19 cellular contexts compared by ENCODE assay signal in the genomic region with DNA sequence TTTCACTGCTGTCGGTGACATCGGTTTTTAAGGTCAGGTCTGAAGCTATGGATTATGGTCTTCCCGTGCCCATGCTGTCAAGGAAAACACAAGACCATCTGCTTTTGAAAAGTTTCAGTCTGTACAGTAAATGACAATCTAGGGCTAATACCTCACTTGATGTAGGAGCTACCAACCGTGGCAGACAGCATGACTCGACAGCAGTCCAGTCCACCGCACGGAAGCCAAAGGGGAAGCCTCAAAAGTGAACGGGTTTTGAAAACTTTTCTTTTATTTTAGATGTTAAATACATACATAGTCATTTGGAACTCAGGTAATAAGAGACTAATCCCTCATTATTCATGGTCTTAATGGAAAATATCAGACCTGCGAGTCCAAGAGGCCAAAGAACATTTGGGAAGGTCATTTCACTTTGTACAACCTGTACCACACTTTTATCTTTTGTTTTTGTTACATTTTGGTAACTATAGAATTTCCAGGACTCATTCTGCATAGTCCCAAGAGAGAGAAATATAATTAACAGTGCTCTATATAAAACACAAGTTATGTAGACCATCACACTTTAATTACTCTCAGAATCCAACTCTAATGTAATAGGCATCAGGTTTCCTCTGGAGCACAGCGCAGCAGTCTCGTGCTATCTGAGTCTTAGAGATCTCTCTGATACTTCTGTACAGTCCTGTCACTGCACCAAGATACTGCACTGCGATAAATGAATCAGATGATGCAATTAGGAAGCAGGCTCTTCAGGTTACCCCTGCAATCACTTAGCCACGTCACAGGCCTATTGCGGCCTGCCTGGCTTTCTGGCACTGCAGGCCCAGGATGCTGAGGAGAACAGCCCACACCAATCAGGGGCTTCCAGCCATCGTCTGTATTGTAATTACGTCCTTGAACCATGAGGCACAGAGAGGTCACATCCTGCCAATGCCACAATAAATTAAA.
DNase-seq lines count a peak whose midpoint lies in the region; ATAC-seq, FAIRE-seq and TF ChIP-seq lines count a peak whose summit lies in the region.
"Had no signal": no experiment of that assay in that cellular context is flagged by ENCODE, and none has a peak within 500 bp of the region (broad histone marks: within the 10 kb centered on the region; RNA-seq: fewer than 3 reads in every experiment).

No MANE protein-coding gene starts in this region.

- no peak for TF ChIP-seq CTCF in sigmoid colon (IDR thresholded peaks at IDR 0.05)

- ATAC-seq in GM18498 (IDR thresholded peaks at IDR 0.05; ENCODE audit: unreplicated experiment) = no peak
- ATAC-seq: left cardiac atrium had no signal

- DNase-seq in NCI-H128 (lab: John Stamatoyannopoulos, UW; ENCODE audit: unreplicated experiment) (peak; percentile 36), NCI-H82 treated with DMSO at 0.1 percent for 48 hours (lab: John Stamatoyannopoulos, UW; ENCODE audit: unreplicated experiment) (peak; percentile 66), glomerular visceral epithelial cell (ENCODE audit: extremely low spot score) (peak; percentile 42), sigmoid colon (peak; percentile 46), immature natural killer cell (no peak), GM12892 (ENCODE audit: insufficient read length) (no peak)
- no peak for DNase-seq in activated CD4-positive, CD25-positive, alpha-beta regulatory T cell (lab: John Stamatoyannopoulos, UW)
- DNase-seq: DMS153; heart right ventricle; Kasumi-1; left cardiac atrium; NCI-H1694; stimulated activated CD4-positive, alpha-beta T cell treated with anti-CD3 and anti-CD28 coated beads, Interleukin-15, amount 100 ng/mL, for 24 hours had no signal

- no peak overlapping the region for H3K27ac ChIP-seq in sigmoid colon
- H3K27ac ChIP-seq: ascending aorta, coronary artery, heart right ventricle had no signal

- no peaks in the 10 kb centered on the region for H3K36me3 ChIP-seq in sigmoid colon
- H3K36me3 ChIP-seq: prostate gland had no signal

- peaks cover 7 to 14% (median 10%) of the 10 kb centered on the region in 3 donors for H3K36me3 Mint-ChIP-seq in immature natural killer cell

- H3K4me1 ChIP-seq in sigmoid colon = peaks cover 0 to 7% (median 3%) of the 10 kb centered on the region in 4 donors
- H3K4me1 ChIP-seq: prostate gland had no signal

- intact Hi-C loops in sigmoid colon (cut with DNase I) = no loop called here

- H3K27me3 Mint-ChIP-seq in immature natural killer cell (ENCODE audit: low read depth in 3 of 3) = no peaks in the 10 kb centered on the region

- no peaks in the 10 kb centered on the region for H3K4me1 Mint-ChIP-seq in immature natural killer cell

- WGBS in sigmoid colon, 2 donors = 85 to 86% methylated on average over 16 of the region's 16 CpGs

- no peaks in the 10 kb centered on the region for H3K9me3 ChIP-seq in sigmoid colon
- H3K9me3 ChIP-seq: ascending aorta, heart right ventricle, prostate gland had no signal

- TF ChIP-seq EP300 in sigmoid colon (IDR thresholded peaks at IDR 0.05) = no peak

- H3K27ac Mint-ChIP-seq in immature natural killer cell = no peak overlapping the region
- H3K27ac Mint-ChIP-seq: T-helper 1 cell treated with Interleukin-12 subunit alpha and Interleukin-12 subunit beta and Interleukin-4 antibody, amounts not matched to agents 30 μg/mL and 1 μg/mL, for 36 hours had no signal

- H3K27me3 ChIP-seq in sigmoid colon = no peaks in the 10 kb centered on the region
- H3K27me3 ChIP-seq: ascending aorta, heart right ventricle had no signal

- no peak overlapping the region for H3K4me3 ChIP-seq in sigmoid colon
- H3K4me3 ChIP-seq: ascending aorta, coronary artery, heart right ventricle, prostate gland had no signal

- TF ChIP-seq POLR2A in sigmoid colon (IDR thresholded peaks at IDR 0.05) (no peak), GM12892 (IDR thresholded peaks at IDR 0.05; ENCODE audit: low read depth, low read length) (no peak)

- H3K4me3 Mint-ChIP-seq in immature natural killer cell = no peak overlapping the region
- H3K4me3 Mint-ChIP-seq: T-helper 1 cell treated with Interleukin-12 subunit alpha and Interleukin-12 subunit beta and Interleukin-4 antibody, amounts not matched to agents 30 μg/mL and 1 μg/mL, for 36 hours had no signal

- no peaks in the 10 kb centered on the region for H3K9me3 Mint-ChIP-seq in immature natural killer cell
- H3K9me3 Mint-ChIP-seq: T-helper 1 cell treated with Interleukin-12 subunit alpha and Interleukin-12 subunit beta and Interleukin-4 antibody, amounts not matched to agents 30 μg/mL and 1 μg/mL, for 36 hours had no signal

- no peak for FAIRE-seq in GM12892 (lab: Jason Lieb, UNC)
- FAIRE-seq: GM19239 had no signal

Comparison
In these comparisons a context has a peak if more than half of its experiments do, and no peak if none do; other contexts are left out.
1. DNase-seq: peak in NCI-H128 (single experiment), NCI-H82 treated with DMSO at 0.1 percent for 48 hours (single experiment), glomerular visceral epithelial cell (single experiment) and sigmoid colon (single experiment); none in immature natural killer cell (0 of 3), GM12892 (single experiment) and activated CD4-positive, CD25-positive, alpha-beta regulatory T cell (0 of 4).